8 cellular contexts compared by ENCODE assay signal in the genomic region with DNA sequence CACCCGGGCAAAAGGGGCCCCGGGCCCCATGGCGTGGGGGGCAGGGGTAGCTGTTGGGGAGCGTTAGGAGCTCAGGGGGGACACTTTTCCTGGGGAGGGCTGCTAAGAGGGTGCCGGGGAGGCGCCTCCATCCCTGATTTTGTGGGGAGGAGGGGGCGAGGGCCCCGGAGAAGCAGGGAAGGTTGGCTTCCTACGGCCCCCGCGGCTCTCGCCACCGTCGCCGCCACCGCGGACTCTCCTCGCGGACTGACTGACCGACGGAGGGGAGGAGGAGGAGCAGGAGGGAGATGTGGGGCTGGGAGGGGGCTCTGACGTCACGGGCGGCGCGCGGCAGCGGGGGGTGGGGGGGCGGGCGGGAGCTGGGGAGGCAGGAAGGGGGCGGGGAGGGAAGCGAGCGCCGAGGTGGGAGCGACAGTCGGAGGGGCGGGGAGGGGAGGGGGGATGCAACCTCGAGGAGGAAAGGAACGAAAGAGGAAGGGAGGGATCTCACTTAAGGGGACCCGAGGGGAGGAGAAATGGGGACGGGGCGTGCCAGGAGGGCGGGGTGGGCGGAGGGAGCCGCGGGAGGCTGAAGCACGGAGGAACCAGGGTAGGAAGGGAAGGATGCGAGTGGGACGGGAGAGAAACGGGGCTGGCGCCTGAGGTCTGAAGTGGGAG. TPM values are rescaled to one million over a fixed set of nuclear protein-coding genes. Genes with fewer than 3 reads are reported as not detected.
DNase-seq lines count a peak whose midpoint lies in the region; TF ChIP-seq lines count a peak whose summit lies in the region.

No MANE protein-coding gene starts in this region.

- TF ChIP-seq CTCF in AG10803 (conservative IDR thresholded peaks at IDR 0.05; ENCODE audit: low read length) (no peak), HL-60 (IDR thresholded peaks at IDR 0.05; ENCODE audit: insufficient read depth, low read length) (no peak), osteocyte (IDR thresholded peaks at IDR 0.05) (no peak)

- H3K9me3 Mint-ChIP-seq in osteocyte (ENCODE audit: unreplicated experiment): no peaks in the 10 kb centered on the region

- H3K27me3 ChIP-seq in HL-60 (ENCODE audit: insufficient read depth, poor library complexity, severe bottlenecking): peaks cover 63% of the 10 kb centered on the region

- no peak overlapping the region for H3K27ac ChIP-seq in HL-60 (replicated peaks)

- DNase-seq in AG10803 (ENCODE audit: low read depth): peak; percentile 78
- no peak for DNase-seq in HL-60 (ENCODE audit: low read depth in 1 of 2, low spot score in 1 of 2)
- DNase-seq in SW 1271 (lab: John Stamatoyannopoulos, UW): peak; percentile 71 to 91
- peak; percentile 75 for DNase-seq in amniotic epithelial cell (ENCODE audit: low read depth)
- DNase-seq in cardiac septum (ENCODE audit: low spot score): peak; percentile 84
- DNase-seq in osteocyte (ENCODE audit: extremely low spot score, unreplicated experiment): peak; percentile 88
- DNase-seq in ureter (ENCODE audit: low spot score): peak; percentile 75
- DNase-seq in NCI-H128 (lab: John Stamatoyannopoulos, UW; ENCODE audit: unreplicated experiment): no peak

- H3K27me3 Mint-ChIP-seq in osteocyte (ENCODE audit: unreplicated experiment): no peaks in the 10 kb centered on the region

- peaks cover 12% of the 10 kb centered on the region for H3K36me3 Mint-ChIP-seq in osteocyte (ENCODE audit: unreplicated experiment)

- H3K4me3 Mint-ChIP-seq in osteocyte (ENCODE audit: unreplicated experiment): peak overlapping the region; percentile 90

- peak overlapping the region; percentile 83 for H3K4me3 ChIP-seq in AG10803 (ENCODE audit: low read length)
- H3K4me3 ChIP-seq in HL-60 (replicated peaks; ENCODE audit: insufficient read depth, low read length): peak overlapping the region; percentile 36

- H3K27ac Mint-ChIP-seq in osteocyte (ENCODE audit: unreplicated experiment): peak overlapping the region; percentile 87

- H3K4me1 Mint-ChIP-seq in osteocyte (ENCODE audit: unreplicated experiment): peaks cover 70% of the 10 kb centered on the region

- intact Hi-C loops in cardiac septum (cut with DNase I): no loop called here

RNA-seq across cellular contexts. Expression of gene GABBR1, which starts 5.1 kb away (rescaled TPM):
- total RNA-seq in cardiac septum (29.5 TPM), osteocyte (80.4 and 93.6 TPM in 2 replicates), ureter (64.3 TPM)

RNA-seq across cellular contexts. Expression of gene MOG, which starts 29.0 kb away (rescaled TPM):
- total RNA-seq in cardiac septum: 2.0 TPM
- not detected in 2 replicates for total RNA-seq in osteocyte
- not detected for total RNA-seq in ureter

RNA-seq across cellular contexts. Expression of gene OR2H2, which starts 43.0 kb away (rescaled TPM):
- total RNA-seq in cardiac septum (not detected), osteocyte (not detected in 2 replicates), ureter (not detected)

RNA-seq across cellular contexts. Expression of gene ZFP57, which starts 53.1 kb away (rescaled TPM):
- total RNA-seq in cardiac septum (not detected), osteocyte (not detected in 2 replicates), ureter (3.0 TPM)

Comparison
In these comparisons a context has a peak if more than half of its experiments do, and no peak if none do; other contexts are left out.
1. DNase-seq: peak in AG10803 (single experiment), SW 1271 (2 of 2), amniotic epithelial cell (single experiment), cardiac septum (single experiment), osteocyte (single experiment) and ureter (single experiment); none in HL-60 (0 of 2) and NCI-H128 (single experiment).